In the genomic region with DNA sequence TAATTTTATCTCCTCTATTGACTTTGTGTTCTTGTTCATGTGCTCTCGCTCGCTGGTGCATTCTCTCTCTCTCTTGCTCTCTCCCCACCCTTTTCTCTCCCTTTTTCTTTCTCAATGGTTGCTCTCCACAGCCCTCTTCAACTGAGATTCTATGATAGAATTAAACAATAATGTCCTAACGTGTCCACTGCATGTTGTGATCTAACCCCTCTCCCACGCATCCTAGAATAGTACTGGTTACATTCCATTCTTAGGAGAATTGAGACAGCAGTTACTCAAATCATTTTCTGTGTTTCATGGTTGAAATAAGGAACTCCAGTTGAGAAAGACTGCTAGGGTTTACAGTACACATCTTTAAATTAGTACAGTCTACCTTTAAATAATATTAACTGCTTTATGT, we compare ENCODE assay signal across 1 cellular context.
TF ChIP-seq lines count a peak whose summit lies in the region.

No MANE protein-coding gene starts in this region.

TF ChIP-seq in IMR-90, 13 proteins besides CTCF, POLR2A, EP300 and RAD21 (continued from another document):
- no peak for TF ChIP-seq BHLHE40 (IDR thresholded peaks at IDR 0.05; ENCODE audit: low read depth, low read length)
- TF ChIP-seq, protein P1, sequence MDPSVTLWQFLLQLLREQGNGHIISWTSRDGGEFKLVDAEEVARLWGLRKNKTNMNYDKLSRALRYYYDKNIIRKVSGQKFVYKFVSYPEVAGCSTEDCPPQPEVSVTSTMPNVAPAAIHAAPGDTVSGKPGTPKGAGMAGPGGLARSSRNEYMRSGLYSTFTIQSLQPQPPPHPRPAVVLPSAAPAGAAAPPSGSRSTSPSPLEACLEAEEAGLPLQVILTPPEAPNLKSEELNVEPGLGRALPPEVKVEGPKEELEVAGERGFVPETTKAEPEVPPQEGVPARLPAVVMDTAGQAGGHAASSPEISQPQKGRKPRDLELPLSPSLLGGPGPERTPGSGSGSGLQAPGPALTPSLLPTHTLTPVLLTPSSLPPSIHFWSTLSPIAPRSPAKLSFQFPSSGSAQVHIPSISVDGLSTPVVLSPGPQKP (IDR thresholded peaks at IDR 0.05; ENCODE audit: borderline replicate concordance, low read depth, low read length), result no peak
- no peak for TF ChIP-seq MAFK (IDR thresholded peaks at IDR 0.05; ENCODE audit: low read depth, low read length)
- TF ChIP-seq MAZ (IDR thresholded peaks at IDR 0.05; ENCODE audit: borderline replicate concordance, low read depth, low read length), result no peak
- TF ChIP-seq CEBPB (IDR thresholded peaks at IDR 0.05; ENCODE audit: low read depth, low read length), result no peak
- no peak for TF ChIP-seq MXI1 (IDR thresholded peaks at IDR 0.05; ENCODE audit: borderline replicate concordance, low read depth, low read length)
- TF ChIP-seq RFX5 (IDR thresholded peaks at IDR 0.05; ENCODE audit: low read depth, low read length), result no peak
- no peak for TF ChIP-seq NFE2L2 (IDR thresholded peaks at IDR 0.05; ENCODE audit: low read depth, low read length)
- TF ChIP-seq CHD1 (IDR thresholded peaks at IDR 0.05; ENCODE audit: low read depth, low read length), result no peak
